ENCODE assay signal across 16 cellular contexts in the genomic region with DNA sequence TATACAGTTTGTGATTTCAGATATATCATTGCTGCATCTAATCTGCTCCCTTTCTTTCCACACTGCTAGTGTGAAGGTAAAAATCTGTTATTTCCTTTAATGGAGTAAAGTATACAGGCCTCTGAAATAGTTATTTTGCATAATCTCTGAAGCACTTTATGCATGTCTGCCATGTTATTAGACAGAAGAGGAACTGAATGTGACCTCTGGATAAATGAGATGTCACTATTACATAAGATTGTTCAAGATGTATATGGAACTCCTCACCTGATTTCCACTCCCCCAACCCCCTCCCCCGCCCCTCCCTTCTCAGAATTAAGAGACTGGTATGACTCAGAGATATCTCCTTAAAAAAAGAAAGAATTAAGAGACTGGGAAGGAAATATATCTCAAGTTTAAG. TPM values are rescaled to one million over a fixed set of nuclear protein-coding genes. Genes with fewer than 3 reads are reported as not detected.
DNase-seq lines count a peak whose midpoint lies in the region; ATAC-seq and TF ChIP-seq lines count a peak whose summit lies in the region.
"Had no signal": no experiment of that assay in that cellular context is flagged by ENCODE, and none has a peak within 500 bp of the region (broad histone marks: within the 10 kb centered on the region; RNA-seq: fewer than 3 reads in every experiment).

No MANE protein-coding gene starts in this region.

- H3K4me1 Mint-ChIP-seq in activated T-cell treated with anti-CD3 and anti-CD28 coated beads, Interleukin-2, amount 50 U/mL, for 72 hours (ENCODE audit: low read depth): peaks cover 21% of the 10 kb centered on the region
- H3K4me1 Mint-ChIP-seq in activated T-cell treated with anti-CD3 and anti-CD28 coated beads, Interleukin-2, amount 50 U/mL, for 24 hours (ENCODE audit: low read depth): peaks cover 21% of the 10 kb centered on the region
- peaks cover 34% of the 10 kb centered on the region for H3K4me1 Mint-ChIP-seq in CD4-positive, alpha-beta T cell (ENCODE audit: low read depth)
- H3K4me1 Mint-ChIP-seq in naive B cell: peaks cover 0 to 3% (median 0%) of the 10 kb centered on the region in 3 donors
- H3K4me1 Mint-ChIP-seq: H9 had no signal

- no peak overlapping the region for H3K4me3 Mint-ChIP-seq in activated T-cell treated with anti-CD3 and anti-CD28 coated beads, Interleukin-2, amount 50 U/mL, for 72 hours
- H3K4me3 Mint-ChIP-seq in activated T-cell treated with anti-CD3 and anti-CD28 coated beads, Interleukin-2, amount 50 U/mL, for 24 hours: no peak overlapping the region
- no peak overlapping the region for H3K4me3 Mint-ChIP-seq in CD4-positive, alpha-beta T cell
- no peak overlapping the region for H3K4me3 Mint-ChIP-seq in naive B cell
- H3K4me3 Mint-ChIP-seq: B cell; CD4-positive, alpha-beta memory T cell; H9 had no signal

- H3K27ac Mint-ChIP-seq in activated T-cell treated with anti-CD3 and anti-CD28 coated beads, Interleukin-2, amount 50 U/mL, for 72 hours: peak overlapping the region; percentile 15
- H3K27ac Mint-ChIP-seq in activated T-cell treated with anti-CD3 and anti-CD28 coated beads, Interleukin-2, amount 50 U/mL, for 24 hours: no peak overlapping the region
- peak overlapping the region; percentile 40 for H3K27ac Mint-ChIP-seq in CD4-positive, alpha-beta T cell
- H3K27ac Mint-ChIP-seq in naive B cell: peak overlapping the region in 1 of 6 donors; percentile 7
- H3K27ac Mint-ChIP-seq: B cell, IgD-negative memory B cell had no signal

- CTCF ChIA-PET in CD4-positive, alpha-beta T cell (lab: Charles Lee): interaction anchor here (1.1 kb wide), 1 partner anchor 16 kb away, joined by 3 read pairs; no protein-coding TSS in a partner anchor

- peaks cover under 1% of the 10 kb centered on the region in 2 donors for H3K9me3 Mint-ChIP-seq in activated T-cell treated with anti-CD3 and anti-CD28 coated beads, Interleukin-2, amount 50 U/mL, for 72 hours
- peaks cover 6% of the 10 kb centered on the region for H3K9me3 Mint-ChIP-seq in activated T-cell treated with anti-CD3 and anti-CD28 coated beads, Interleukin-2, amount 50 U/mL, for 24 hours
- H3K9me3 Mint-ChIP-seq in CD4-positive, alpha-beta T cell: peaks cover 4% of the 10 kb centered on the region
- peaks cover 0 to 6% (median 3%) of the 10 kb centered on the region in 7 donors for H3K9me3 Mint-ChIP-seq in naive B cell

- H3K27me3 Mint-ChIP-seq in activated T-cell treated with anti-CD3 and anti-CD28 coated beads, Interleukin-2, amount 50 U/mL, for 72 hours (ENCODE audit: low read depth): no peaks in the 10 kb centered on the region
- H3K27me3 Mint-ChIP-seq in activated T-cell treated with anti-CD3 and anti-CD28 coated beads, Interleukin-2, amount 50 U/mL, for 24 hours: no peaks in the 10 kb centered on the region
- no peaks in the 10 kb centered on the region for H3K27me3 Mint-ChIP-seq in CD4-positive, alpha-beta T cell
- no peaks in the 10 kb centered on the region for H3K27me3 Mint-ChIP-seq in naive B cell
- H3K27me3 Mint-ChIP-seq: B cell; CD4-positive, alpha-beta memory T cell; IgD-negative memory B cell had no signal

- POLR2A ChIA-PET in CD4-positive, alpha-beta T cell (lab: Charles Lee): interaction anchor here (1.0 kb wide), 1 partner anchor 36 kb away, joined by 4 read pairs; no protein-coding TSS in a partner anchor

- H3K9ac ChIP-seq in SK-N-MC (ENCODE audit: insufficient read length): no peak overlapping the region

- DNase-seq in activated T-cell treated with anti-CD3 and anti-CD28 coated beads, Interleukin-2, amount 50 U/mL, for 72 hours: no peak
- no peak for DNase-seq in activated T-cell treated with anti-CD3 and anti-CD28 coated beads, Interleukin-2, amount 50 U/mL, for 24 hours
- no peak for DNase-seq in CD4-positive, alpha-beta T cell
- no peak for DNase-seq in SK-N-MC (ENCODE audit: low read depth, low spot score)
- no peak for DNase-seq in naive B cell
- DNase-seq in AML-193 (lab: John Stamatoyannopoulos, UW): no peak
- DNase-seq in NCI-H1092 (lab: John Stamatoyannopoulos, UW): no peak
- DNase-seq: ACHN; C1 segment of cervical spinal cord; CD4-positive, alpha-beta memory T cell; DMS79; EL; GOT3; H9 had no signal

- H3K9me3 ChIP-seq in CD4-positive, alpha-beta T cell (ENCODE audit: control insufficient read depth, low read length): peaks cover 1% of the 10 kb centered on the region
- 0 out of 2 replicates have a peak, but pooled peaks cover 2% of the 10 kb centered on the region for H3K9me3 ChIP-seq in SK-N-MC (ENCODE audit: low read depth, low read length)

- H3K36me3 ChIP-seq in SK-N-MC (ENCODE audit: insufficient read depth, low read length): peaks cover 89% of the 10 kb centered on the region

- no peak for TF ChIP-seq CTCF in CD4-positive, alpha-beta T cell (IDR thresholded peaks at IDR 0.05)

- no peak for ATAC-seq in activated T-cell treated with anti-CD3 and anti-CD28 coated beads, Interleukin-2, amount 50 U/mL, for 72 hours (replicated peaks in 1 of 2)
- ATAC-seq in CD4-positive, alpha-beta T cell (ENCODE audit: poor library complexity): no peak
- ATAC-seq in naive B cell (ENCODE audit: low read depth in 2 of 2): peak; percentile 54 to 65

- intact Hi-C loops in CD4-positive, alpha-beta T cell (cut with DNase I, micrococcal nuclease): no loop called here

- H3K36me3 Mint-ChIP-seq in activated T-cell treated with anti-CD3 and anti-CD28 coated beads, Interleukin-2, amount 50 U/mL, for 72 hours (ENCODE audit: insufficient read depth in 2 of 2): peaks cover 13 to 37% of the 10 kb centered on the region in 2 donors
- peaks cover 95% of the 10 kb centered on the region for H3K36me3 Mint-ChIP-seq in activated T-cell treated with anti-CD3 and anti-CD28 coated beads, Interleukin-2, amount 50 U/mL, for 24 hours (ENCODE audit: low read depth)
- peaks cover 97% of the 10 kb centered on the region for H3K36me3 Mint-ChIP-seq in CD4-positive, alpha-beta T cell (ENCODE audit: low read depth)
- H3K36me3 Mint-ChIP-seq in naive B cell: peaks cover 13 to 26% of the 10 kb centered on the region in 2 donors

- no peaks in the 10 kb centered on the region for H3K27me3 ChIP-seq in CD4-positive, alpha-beta T cell (ENCODE audit: control insufficient read depth, insufficient read depth, low read length)

- H3K4me3 ChIP-seq in SK-N-MC: no peak overlapping the region

- H3K27ac ChIP-seq in CD4-positive, alpha-beta T cell (ENCODE audit: low read depth, low read length): no peak overlapping the region
- peak overlapping the region; percentile 87; the same call in 1 of the 2 replicates for H3K27ac ChIP-seq in SK-N-MC

RNA-seq across cellular contexts. Expression of a gene that starts 26.3 kb away (rescaled TPM):
- total RNA-seq in activated T-cell treated with anti-CD3 and anti-CD28 coated beads, Interleukin-2, amount 50 U/mL, for 72 hours: 10 to 100 TPM; 61.3 to 78.2 TPM
- 100 to 1,000 TPM; 175 to 178 TPM for total RNA-seq in CD4-positive, alpha-beta T cell
- 100 to 1,000 TPM in 1 of 6 donors, 10 to 100 TPM in 5; 78.5 to 121 (median 83.5) TPM for polyA plus RNA-seq in naive B cell (ENCODE audit: low read depth in 6 of 6)

RNA-seq across cellular contexts. Expression of a gene that starts 45.8 kb away (rescaled TPM):
- total RNA-seq in activated T-cell treated with anti-CD3 and anti-CD28 coated beads, Interleukin-2, amount 50 U/mL, for 72 hours: 10 to 100 TPM; 15.1 to 20.0 TPM
- 10 to 100 TPM; 41.8 to 47.6 TPM for total RNA-seq in CD4-positive, alpha-beta T cell
- polyA plus RNA-seq in naive B cell (ENCODE audit: low read depth in 6 of 6): 10 to 100 TPM in 3 of 6 donors, 1 to 10 TPM in 3; 6.2 to 15.5 (median 11.1) TPM

Comparison
In these comparisons a context has a peak if more than half of its experiments do, and no peak if none do; other contexts are left out.
1. ATAC-seq: peak in naive B cell (2 of 2); none in activated T-cell treated with anti-CD3 and anti-CD28 coated beads, Interleukin-2, amount 50 U/mL, for 72 hours (0 of 2) and CD4-positive, alpha-beta T cell (single experiment).